In the genomic region with DNA sequence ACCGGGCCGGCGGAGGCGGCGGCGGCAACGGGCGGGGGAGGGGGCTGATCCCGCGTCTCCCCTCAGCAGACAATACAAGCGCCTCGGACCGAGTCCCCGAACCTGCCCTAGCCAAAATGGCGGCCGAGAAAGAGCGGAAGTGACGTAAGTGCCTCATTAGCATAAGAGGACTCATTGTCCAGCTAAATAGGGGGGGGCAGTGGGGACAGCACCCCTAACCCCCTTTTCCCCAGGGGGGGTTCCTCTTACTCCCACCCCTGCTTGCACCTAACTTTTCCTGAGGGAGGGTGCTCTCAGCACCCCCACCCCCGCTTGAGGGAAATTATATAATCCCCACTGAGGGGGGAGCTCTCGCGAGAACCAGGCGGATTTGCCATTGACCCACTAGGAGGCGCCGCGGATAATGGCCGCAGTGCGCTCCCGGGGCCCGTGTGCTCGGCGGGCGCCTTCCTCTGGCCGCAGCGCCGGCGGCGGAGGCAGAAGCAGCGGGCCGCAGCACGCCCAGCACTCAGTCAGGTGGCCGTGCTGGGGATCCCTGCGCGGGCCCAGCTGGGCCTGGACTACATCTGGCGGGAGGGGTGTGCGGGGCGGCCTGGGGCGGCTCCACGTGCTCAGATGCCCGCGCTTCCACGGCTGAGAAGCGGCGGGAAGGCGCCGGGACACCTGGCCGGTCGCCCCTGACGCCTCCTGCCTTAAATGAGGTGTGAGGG, we compare ENCODE assay signal across 1 cellular context.
A peak's percentile ranks its signal among the peaks of the same experiment; 100 is the strongest.
TF ChIP-seq lines count a peak whose summit lies in the region.

A gene (minus strand): TSS at position 132 of the 710 bp plus-strand sequence. CDS start 27,441 bp downstream, outside the sequence.

TF ChIP-seq in K562, 482 proteins besides CTCF, POLR2A, EP300 and RAD21 (continued from another document and continues in another):
- peak; percentile 51; the same call in 1 of the 2 replicates for TF ChIP-seq FOXJ2 (tag; IDR thresholded peaks at IDR 0.05)
- peak; percentile 91 for TF ChIP-seq GABPB1 (CRISPR knock-in tag; IDR thresholded peaks at IDR 0.05)
- TF ChIP-seq, protein P1, sequence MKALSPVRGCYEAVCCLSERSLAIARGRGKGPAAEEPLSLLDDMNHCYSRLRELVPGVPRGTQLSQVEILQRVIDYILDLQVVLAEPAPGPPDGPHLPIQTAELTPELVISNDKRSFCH (CRISPR knock-in tag; IDR thresholded peaks at IDR 0.05): no peak
- TF ChIP-seq, protein P1 (tag; IDR thresholded peaks at IDR 0.05): peak; percentile 95
- TF ChIP-seq ZNF224 (CRISPR knock-in tag; IDR thresholded peaks at IDR 0.05): peak; percentile 81; the same call in 1 of the 2 replicates
- TF ChIP-seq RHOXF2B (CRISPR knock-in tag; conservative IDR thresholded peaks at IDR 0.05): no peak
- TF ChIP-seq ZNF324 (CRISPR knock-in tag; IDR thresholded peaks at IDR 0.05): no peak; the same call in 1 of the 2 replicates
- TF ChIP-seq, protein P2, sequence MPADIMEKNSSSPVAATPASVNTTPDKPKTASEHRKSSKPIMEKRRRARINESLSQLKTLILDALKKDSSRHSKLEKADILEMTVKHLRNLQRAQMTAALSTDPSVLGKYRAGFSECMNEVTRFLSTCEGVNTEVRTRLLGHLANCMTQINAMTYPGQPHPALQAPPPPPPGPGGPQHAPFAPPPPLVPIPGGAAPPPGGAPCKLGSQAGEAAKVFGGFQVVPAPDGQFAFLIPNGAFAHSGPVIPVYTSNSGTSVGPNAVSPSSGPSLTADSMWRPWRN (IDR thresholded peaks at IDR 0.05; ENCODE audit: low read depth): no peak
- peak; percentile 93 for TF ChIP-seq XRCC5 (IDR thresholded peaks at IDR 0.05; ENCODE audit: low read depth, low read length)
- TF ChIP-seq GTF2F1 (IDR thresholded peaks at IDR 0.05; ENCODE audit: low read depth, low read length): peak; percentile 65; the same call in 1 of the 2 replicates
- peak; percentile 83; the same call in 1 of the 2 replicates for TF ChIP-seq ZNF830 (CRISPR knock-in tag; IDR thresholded peaks at IDR 0.05)
- TF ChIP-seq ZFP30 (CRISPR knock-in tag; IDR thresholded peaks at IDR 0.05; ENCODE audit: borderline replicate concordance): no peak
- TF ChIP-seq TEAD1 (CRISPR knock-in tag; IDR thresholded peaks at IDR 0.05): peak; percentile 77 to 80; a peak in 3 of 4 replicates
- TF ChIP-seq, protein P3, sequence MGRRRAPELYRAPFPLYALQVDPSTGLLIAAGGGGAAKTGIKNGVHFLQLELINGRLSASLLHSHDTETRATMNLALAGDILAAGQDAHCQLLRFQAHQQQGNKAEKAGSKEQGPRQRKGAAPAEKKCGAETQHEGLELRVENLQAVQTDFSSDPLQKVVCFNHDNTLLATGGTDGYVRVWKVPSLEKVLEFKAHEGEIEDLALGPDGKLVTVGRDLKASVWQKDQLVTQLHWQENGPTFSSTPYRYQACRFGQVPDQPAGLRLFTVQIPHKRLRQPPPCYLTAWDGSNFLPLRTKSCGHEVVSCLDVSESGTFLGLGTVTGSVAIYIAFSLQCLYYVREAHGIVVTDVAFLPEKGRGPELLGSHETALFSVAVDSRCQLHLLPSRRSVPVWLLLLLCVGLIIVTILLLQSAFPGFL (CRISPR knock-in tag; IDR thresholded peaks at IDR 0.05): 0 out of 2 replicates have a peak, but pooled peaks have one; percentile 27
- no peak for TF ChIP-seq BDP1 (IDR thresholded peaks at IDR 0.05; ENCODE audit: insufficient read depth, insufficient read length)
- TF ChIP-seq, protein P4, sequence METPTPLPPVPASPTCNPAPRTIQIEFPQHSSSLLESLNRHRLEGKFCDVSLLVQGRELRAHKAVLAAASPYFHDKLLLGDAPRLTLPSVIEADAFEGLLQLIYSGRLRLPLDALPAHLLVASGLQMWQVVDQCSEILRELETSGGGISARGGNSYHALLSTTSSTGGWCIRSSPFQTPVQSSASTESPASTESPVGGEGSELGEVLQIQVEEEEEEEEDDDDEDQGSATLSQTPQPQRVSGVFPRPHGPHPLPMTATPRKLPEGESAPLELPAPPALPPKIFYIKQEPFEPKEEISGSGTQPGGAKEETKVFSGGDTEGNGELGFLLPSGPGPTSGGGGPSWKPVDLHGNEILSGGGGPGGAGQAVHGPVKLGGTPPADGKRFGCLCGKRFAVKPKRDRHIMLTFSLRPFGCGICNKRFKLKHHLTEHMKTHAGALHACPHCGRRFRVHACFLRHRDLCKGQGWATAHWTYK (CRISPR knock-in tag; IDR thresholded peaks at IDR 0.05): peak; percentile 86
- TF ChIP-seq ZNF707 (CRISPR knock-in tag; conservative IDR thresholded peaks at IDR 0.05): no peak
- TF ChIP-seq, protein P5, sequence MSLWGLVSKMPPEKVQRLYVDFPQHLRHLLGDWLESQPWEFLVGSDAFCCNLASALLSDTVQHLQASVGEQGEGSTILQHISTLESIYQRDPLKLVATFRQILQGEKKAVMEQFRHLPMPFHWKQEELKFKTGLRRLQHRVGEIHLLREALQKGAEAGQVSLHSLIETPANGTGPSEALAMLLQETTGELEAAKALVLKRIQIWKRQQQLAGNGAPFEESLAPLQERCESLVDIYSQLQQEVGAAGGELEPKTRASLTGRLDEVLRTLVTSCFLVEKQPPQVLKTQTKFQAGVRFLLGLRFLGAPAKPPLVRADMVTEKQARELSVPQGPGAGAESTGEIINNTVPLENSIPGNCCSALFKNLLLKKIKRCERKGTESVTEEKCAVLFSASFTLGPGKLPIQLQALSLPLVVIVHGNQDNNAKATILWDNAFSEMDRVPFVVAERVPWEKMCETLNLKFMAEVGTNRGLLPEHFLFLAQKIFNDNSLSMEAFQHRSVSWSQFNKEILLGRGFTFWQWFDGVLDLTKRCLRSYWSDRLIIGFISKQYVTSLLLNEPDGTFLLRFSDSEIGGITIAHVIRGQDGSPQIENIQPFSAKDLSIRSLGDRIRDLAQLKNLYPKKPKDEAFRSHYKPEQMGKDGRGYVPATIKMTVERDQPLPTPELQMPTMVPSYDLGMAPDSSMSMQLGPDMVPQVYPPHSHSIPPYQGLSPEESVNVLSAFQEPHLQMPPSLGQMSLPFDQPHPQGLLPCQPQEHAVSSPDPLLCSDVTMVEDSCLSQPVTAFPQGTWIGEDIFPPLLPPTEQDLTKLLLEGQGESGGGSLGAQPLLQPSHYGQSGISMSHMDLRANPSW (CRISPR knock-in tag; IDR thresholded peaks at IDR 0.05): 0 out of 2 replicates have a peak, but pooled peaks have one; percentile 68
- peak; percentile 98 for TF ChIP-seq HMGN3 (IDR thresholded peaks at IDR 0.05; ENCODE audit: borderline replicate concordance, extremely low read depth, insufficient read length, low read depth, low read length)
- TF ChIP-seq, protein P6, sequence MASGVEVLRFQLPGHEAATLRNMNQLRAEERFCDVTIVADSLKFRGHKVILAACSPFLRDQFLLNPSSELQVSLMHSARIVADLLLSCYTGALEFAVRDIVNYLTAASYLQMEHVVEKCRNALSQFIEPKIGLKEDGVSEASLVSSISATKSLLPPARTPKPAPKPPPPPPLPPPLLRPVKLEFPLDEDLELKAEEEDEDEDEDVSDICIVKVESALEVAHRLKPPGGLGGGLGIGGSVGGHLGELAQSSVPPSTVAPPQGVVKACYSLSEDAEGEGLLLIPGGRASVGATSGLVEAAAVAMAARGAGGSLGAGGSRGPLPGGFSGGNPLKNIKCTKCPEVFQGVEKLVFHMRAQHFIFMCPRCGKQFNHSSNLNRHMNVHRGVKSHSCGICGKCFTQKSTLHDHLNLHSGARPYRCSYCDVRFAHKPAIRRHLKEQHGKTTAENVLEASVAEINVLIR (CRISPR knock-in tag; IDR thresholded peaks at IDR 0.05): 0 out of 2 replicates have a peak, but pooled peaks have one; percentile 28
- TF ChIP-seq TAF9B (IDR thresholded peaks at IDR 0.05; ENCODE audit: partially characterized antibody): peak; percentile 83
- TF ChIP-seq, protein P7, sequence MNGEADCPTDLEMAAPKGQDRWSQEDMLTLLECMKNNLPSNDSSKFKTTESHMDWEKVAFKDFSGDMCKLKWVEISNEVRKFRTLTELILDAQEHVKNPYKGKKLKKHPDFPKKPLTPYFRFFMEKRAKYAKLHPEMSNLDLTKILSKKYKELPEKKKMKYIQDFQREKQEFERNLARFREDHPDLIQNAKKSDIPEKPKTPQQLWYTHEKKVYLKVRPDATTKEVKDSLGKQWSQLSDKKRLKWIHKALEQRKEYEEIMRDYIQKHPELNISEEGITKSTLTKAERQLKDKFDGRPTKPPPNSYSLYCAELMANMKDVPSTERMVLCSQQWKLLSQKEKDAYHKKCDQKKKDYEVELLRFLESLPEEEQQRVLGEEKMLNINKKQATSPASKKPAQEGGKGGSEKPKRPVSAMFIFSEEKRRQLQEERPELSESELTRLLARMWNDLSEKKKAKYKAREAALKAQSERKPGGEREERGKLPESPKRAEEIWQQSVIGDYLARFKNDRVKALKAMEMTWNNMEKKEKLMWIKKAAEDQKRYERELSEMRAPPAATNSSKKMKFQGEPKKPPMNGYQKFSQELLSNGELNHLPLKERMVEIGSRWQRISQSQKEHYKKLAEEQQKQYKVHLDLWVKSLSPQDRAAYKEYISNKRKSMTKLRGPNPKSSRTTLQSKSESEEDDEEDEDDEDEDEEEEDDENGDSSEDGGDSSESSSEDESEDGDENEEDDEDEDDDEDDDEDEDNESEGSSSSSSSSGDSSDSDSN (IDR thresholded peaks at IDR 0.05; ENCODE audit: borderline replicate concordance in 1 of 2, low read depth in 2 of 2, low read length in 2 of 2): peak; percentile 67 to 83; a peak in 1 of 4 replicates
- no peak for TF ChIP-seq CBX2 (IDR thresholded peaks at IDR 0.05; ENCODE audit: insufficient read depth, low read length, poor library complexity, severe bottlenecking)
- TF ChIP-seq TBP (optimal IDR thresholded peaks at IDR 0.05; ENCODE audit: low read depth, low read length): peak; percentile 95
- TF ChIP-seq SMARCA4 (IDR thresholded peaks at IDR 0.05): no peak
- TF ChIP-seq, protein P8, sequence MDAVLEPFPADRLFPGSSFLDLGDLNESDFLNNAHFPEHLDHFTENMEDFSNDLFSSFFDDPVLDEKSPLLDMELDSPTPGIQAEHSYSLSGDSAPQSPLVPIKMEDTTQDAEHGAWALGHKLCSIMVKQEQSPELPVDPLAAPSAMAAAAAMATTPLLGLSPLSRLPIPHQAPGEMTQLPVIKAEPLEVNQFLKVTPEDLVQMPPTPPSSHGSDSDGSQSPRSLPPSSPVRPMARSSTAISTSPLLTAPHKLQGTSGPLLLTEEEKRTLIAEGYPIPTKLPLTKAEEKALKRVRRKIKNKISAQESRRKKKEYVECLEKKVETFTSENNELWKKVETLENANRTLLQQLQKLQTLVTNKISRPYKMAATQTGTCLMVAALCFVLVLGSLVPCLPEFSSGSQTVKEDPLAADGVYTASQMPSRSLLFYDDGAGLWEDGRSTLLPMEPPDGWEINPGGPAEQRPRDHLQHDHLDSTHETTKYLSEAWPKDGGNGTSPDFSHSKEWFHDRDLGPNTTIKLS (IDR thresholded peaks at IDR 0.05; ENCODE audit: borderline replicate concordance, low read depth): peak; percentile 95
- TF ChIP-seq, protein P9, sequence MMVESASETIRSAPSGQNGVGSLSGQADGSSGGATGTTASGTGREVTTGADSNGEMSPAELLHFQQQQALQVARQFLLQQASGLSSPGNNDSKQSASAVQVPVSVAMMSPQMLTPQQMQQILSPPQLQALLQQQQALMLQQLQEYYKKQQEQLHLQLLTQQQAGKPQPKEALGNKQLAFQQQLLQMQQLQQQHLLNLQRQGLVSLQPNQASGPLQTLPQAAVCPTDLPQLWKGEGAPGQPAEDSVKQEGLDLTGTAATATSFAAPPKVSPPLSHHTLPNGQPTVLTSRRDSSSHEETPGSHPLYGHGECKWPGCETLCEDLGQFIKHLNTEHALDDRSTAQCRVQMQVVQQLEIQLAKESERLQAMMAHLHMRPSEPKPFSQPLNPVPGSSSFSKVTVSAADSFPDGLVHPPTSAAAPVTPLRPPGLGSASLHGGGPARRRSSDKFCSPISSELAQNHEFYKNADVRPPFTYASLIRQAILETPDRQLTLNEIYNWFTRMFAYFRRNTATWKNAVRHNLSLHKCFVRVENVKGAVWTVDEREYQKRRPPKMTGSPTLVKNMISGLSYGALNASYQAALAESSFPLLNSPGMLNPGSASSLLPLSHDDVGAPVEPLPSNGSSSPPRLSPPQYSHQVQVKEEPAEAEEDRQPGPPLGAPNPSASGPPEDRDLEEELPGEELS (CRISPR knock-in tag; IDR thresholded peaks at IDR 0.05; ENCODE audit: borderline replicate concordance): peak; percentile 95
- peak; percentile 99 for TF ChIP-seq KAT7 (CRISPR knock-in tag; IDR thresholded peaks at IDR 0.05; ENCODE audit: borderline replicate concordance)
- TF ChIP-seq, protein P10, sequence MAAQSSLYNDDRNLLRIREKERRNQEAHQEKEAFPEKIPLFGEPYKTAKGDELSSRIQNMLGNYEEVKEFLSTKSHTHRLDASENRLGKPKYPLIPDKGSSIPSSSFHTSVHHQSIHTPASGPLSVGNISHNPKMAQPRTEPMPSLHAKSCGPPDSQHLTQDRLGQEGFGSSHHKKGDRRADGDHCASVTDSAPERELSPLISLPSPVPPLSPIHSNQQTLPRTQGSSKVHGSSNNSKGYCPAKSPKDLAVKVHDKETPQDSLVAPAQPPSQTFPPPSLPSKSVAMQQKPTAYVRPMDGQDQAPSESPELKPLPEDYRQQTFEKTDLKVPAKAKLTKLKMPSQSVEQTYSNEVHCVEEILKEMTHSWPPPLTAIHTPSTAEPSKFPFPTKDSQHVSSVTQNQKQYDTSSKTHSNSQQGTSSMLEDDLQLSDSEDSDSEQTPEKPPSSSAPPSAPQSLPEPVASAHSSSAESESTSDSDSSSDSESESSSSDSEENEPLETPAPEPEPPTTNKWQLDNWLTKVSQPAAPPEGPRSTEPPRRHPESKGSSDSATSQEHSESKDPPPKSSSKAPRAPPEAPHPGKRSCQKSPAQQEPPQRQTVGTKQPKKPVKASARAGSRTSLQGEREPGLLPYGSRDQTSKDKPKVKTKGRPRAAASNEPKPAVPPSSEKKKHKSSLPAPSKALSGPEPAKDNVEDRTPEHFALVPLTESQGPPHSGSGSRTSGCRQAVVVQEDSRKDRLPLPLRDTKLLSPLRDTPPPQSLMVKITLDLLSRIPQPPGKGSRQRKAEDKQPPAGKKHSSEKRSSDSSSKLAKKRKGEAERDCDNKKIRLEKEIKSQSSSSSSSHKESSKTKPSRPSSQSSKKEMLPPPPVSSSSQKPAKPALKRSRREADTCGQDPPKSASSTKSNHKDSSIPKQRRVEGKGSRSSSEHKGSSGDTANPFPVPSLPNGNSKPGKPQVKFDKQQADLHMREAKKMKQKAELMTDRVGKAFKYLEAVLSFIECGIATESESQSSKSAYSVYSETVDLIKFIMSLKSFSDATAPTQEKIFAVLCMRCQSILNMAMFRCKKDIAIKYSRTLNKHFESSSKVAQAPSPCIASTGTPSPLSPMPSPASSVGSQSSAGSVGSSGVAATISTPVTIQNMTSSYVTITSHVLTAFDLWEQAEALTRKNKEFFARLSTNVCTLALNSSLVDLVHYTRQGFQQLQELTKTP (IDR thresholded peaks at IDR 0.05; ENCODE audit: low read depth in 1 of 2, partially characterized antibody in 2 of 2): peak in 1 of 2 experiments; percentile 60
- TF ChIP-seq ZFX (CRISPR knock-in tag; IDR thresholded peaks at IDR 0.05): peak; percentile 96
- TF ChIP-seq ZNF316 (IDR thresholded peaks at IDR 0.05): peak; percentile 36
- no peak for TF ChIP-seq RFX5 (IDR thresholded peaks at IDR 0.05; ENCODE audit: low read depth, low read length)
- TF ChIP-seq BHLHE40 (IDR thresholded peaks at IDR 0.05; ENCODE audit: low read length): peak; percentile 81
- TF ChIP-seq ZNF232 (CRISPR knock-in tag; IDR thresholded peaks at IDR 0.05): peak; percentile 90
- peak; percentile 42; the same call in 1 of the 2 replicates for TF ChIP-seq ZNF274 (IDR thresholded peaks at IDR 0.05; ENCODE audit: borderline replicate concordance, low read depth, low read length)
- TF ChIP-seq RBFOX2 (IDR thresholded peaks at IDR 0.05; ENCODE audit: low read depth, low read length): peak; percentile 95
- peak; percentile 76; the same call in 1 of the 2 replicates for TF ChIP-seq ETV5 (CRISPR knock-in tag; IDR thresholded peaks at IDR 0.05; ENCODE audit: low read depth)
- TF ChIP-seq RCOR1 (IDR thresholded peaks at IDR 0.05; ENCODE audit: borderline replicate concordance in 1 of 2, low read depth in 2 of 2, low read length in 2 of 2): peak; percentile 9 to 79; a peak in 2 of 4 replicates
- TF ChIP-seq ZSCAN29 (IDR thresholded peaks at IDR 0.05): no peak
- TF ChIP-seq FOXK1 (CRISPR knock-in tag; IDR thresholded peaks at IDR 0.05; ENCODE audit: borderline replicate concordance): peak; percentile 87
